Comparison of ENCODE assay signal across 8 cellular contexts in the genomic region with DNA sequence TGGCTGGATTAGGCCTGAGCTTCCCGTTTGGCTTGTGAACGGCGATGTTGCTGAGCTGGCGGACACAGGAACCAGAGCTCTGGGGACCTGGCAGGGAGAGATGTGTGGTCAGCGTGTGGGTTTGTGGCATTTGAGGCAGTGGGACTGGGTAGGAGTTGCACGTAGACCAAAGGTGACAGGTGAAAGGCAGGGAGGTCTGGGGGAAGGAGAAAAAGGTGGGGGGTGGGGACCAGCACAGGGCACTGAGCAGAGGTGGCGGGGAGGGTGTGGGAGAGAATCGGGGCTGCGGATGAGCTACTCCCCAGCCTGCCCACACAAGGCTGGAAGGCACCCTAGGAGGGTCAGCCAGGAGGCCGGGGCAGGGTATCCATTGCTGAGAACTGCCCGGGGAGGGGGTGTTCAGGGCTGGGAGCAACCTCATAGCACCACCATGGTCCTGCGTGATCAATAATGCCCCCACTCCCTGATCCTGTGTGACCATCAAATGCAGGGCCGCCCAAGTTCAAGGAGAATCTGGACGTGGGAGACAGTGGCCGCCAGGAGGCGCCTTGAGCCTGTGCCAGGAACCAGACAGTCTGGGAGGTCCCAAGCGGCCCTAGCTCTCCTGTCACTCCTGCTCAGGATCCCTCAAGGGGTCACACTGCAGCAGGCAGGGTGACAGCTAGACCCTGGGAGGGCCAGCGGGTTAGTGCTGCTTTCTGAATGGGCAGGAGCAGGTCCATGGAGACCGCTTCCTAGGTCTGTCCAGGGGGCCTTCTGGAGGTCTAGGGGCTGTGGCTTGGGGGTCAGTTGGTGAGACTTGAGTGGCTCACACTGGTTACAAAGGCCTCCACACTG. TPM values are rescaled to one million over a fixed set of nuclear protein-coding genes. Genes with fewer than 3 reads are reported as not detected.
DNase-seq lines count a peak whose midpoint lies in the region; ATAC-seq and TF ChIP-seq lines count a peak whose summit lies in the region.

No MANE protein-coding gene starts in this region.

- TF ChIP-seq RAD21 in liver (IDR thresholded peaks at IDR 0.05): peak; percentile 70 to 82

- no peak overlapping the region for H3K4me2 ChIP-seq in KMS-11
- no peak overlapping the region for H3K4me2 ChIP-seq in SU-DHL-6 (ENCODE audit: low read depth, low read length, poor library complexity, severe bottlenecking)

- H3K9ac ChIP-seq in KMS-11 (no peak overlapping the region), SU-DHL-6 (ENCODE audit: low read length) (no peak overlapping the region), liver (ENCODE audit: low read depth in 1 of 2, low read length in 2 of 2) (no peak overlapping the region)

- H3K4me1 ChIP-seq in KMS-11 (ENCODE audit: low read depth, poor library complexity, severe bottlenecking) (peaks cover 5% of the 10 kb centered on the region), liver (ENCODE audit: control insufficient read depth in 4 of 4, insufficient read depth in 4 of 4, low read length in 3 of 4) (peaks cover 0 to 3% (median 0%) of the 10 kb centered on the region in 4 donors), testis (no peaks in the 10 kb centered on the region)

- H3K9me3 ChIP-seq in SU-DHL-6 (ENCODE audit: insufficient read depth, low read length) (no peaks in the 10 kb centered on the region), liver (ENCODE audit: control insufficient read depth in 4 of 4, low read length in 3 of 4) (no peaks in the 10 kb centered on the region), testis (no peaks in the 10 kb centered on the region)

- ATAC-seq in HG03342 (IDR thresholded peaks at IDR 0.05; ENCODE audit: unreplicated experiment): no peak

- TF ChIP-seq CTCF in KMS-11 (conservative IDR thresholded peaks at IDR 0.05; ENCODE audit: low read depth, low read length): peak; percentile 77
- peak; percentile 55 for TF ChIP-seq CTCF in SU-DHL-6 (IDR thresholded peaks at IDR 0.05; ENCODE audit: insufficient read depth, low read length, poor library complexity, severe bottlenecking)
- TF ChIP-seq CTCF in liver (IDR thresholded peaks at IDR 0.05; ENCODE audit: low read depth, low read length, missing input control): peak; percentile 48
- peak; percentile 56 to 63 (median 61) for TF ChIP-seq CTCF in testis (IDR thresholded peaks at IDR 0.05)

- TF ChIP-seq POLR2A in testis (IDR thresholded peaks at IDR 0.05): no peak

- no peak overlapping the region for H3K4me3 ChIP-seq in KMS-11 (IDR thresholded peaks at IDR 0.05; ENCODE audit: insufficient read depth, low read depth, low read length)
- no peak overlapping the region for H3K4me3 ChIP-seq in SU-DHL-6 (ENCODE audit: insufficient read depth, low read length, poor library complexity, severe bottlenecking)
- H3K4me3 ChIP-seq in liver (ENCODE audit: low read depth in 1 of 3, low read length in 3 of 3): no peak overlapping the region
- no peak overlapping the region for H3K4me3 ChIP-seq in testis

- H3K27ac ChIP-seq in KMS-11 (no peak overlapping the region), SU-DHL-6 (ENCODE audit: low read depth, low read length) (no peak overlapping the region), liver (ENCODE audit: low read depth in 1 of 2, low read length in 2 of 2) (no peak overlapping the region), testis (no peak overlapping the region)

- H3F3A ChIP-seq in SU-DHL-6 (ENCODE audit: insufficient read depth): peaks cover 3% of the 10 kb centered on the region; the same call in 1 of the 2 replicates

- H3K27me3 ChIP-seq in KMS-11 (ENCODE audit: insufficient read depth, low read depth): peaks cover 12% of the 10 kb centered on the region; the same call in 1 of the 2 replicates
- H3K27me3 ChIP-seq in SU-DHL-6 (ENCODE audit: low read length): no peaks in the 10 kb centered on the region
- H3K27me3 ChIP-seq in liver (ENCODE audit: control insufficient read depth in 4 of 4, insufficient read depth in 4 of 4, low read length in 3 of 4): no peaks in the 10 kb centered on the region
- no peaks in the 10 kb centered on the region for H3K27me3 ChIP-seq in testis

- DNase-seq in DMS 273 treated with DMSO at 0.1 percent for 48 hours (lab: John Stamatoyannopoulos, UW) (peak; percentile 6), testis (peak; percentile 61), NCI-H2227 (lab: John Stamatoyannopoulos, UW; ENCODE audit: unreplicated experiment) (no peak)
- DNase-seq in central memory CD4-positive, alpha-beta T cell: peak; percentile 20

- no peaks in the 10 kb centered on the region for H3K9me2 ChIP-seq in SU-DHL-6 (replicated peaks; ENCODE audit: insufficient read depth, low read length)

- H2AFZ ChIP-seq in KMS-11 (ENCODE audit: low read depth) (no peak overlapping the region), SU-DHL-6 (ENCODE audit: low read depth, low read length, severe bottlenecking) (no peak overlapping the region)

- 45% methylated on average over 19 of the region's 19 CpGs for WGBS in liver
- WGBS in testis, 2 donors: 62 to 63% methylated on average over 12 to 19 of the region's 19 CpGs

- H3K36me3 ChIP-seq in KMS-11 (ENCODE audit: insufficient read depth): no peaks in the 10 kb centered on the region
- H3K36me3 ChIP-seq in SU-DHL-6 (ENCODE audit: low read length): no peaks in the 10 kb centered on the region
- H3K36me3 ChIP-seq in liver (ENCODE audit: control insufficient read depth in 4 of 4, insufficient read depth in 3 of 4, low read depth in 1 of 4, low read length in 3 of 4): peaks cover 0 to 1% (median 0%) of the 10 kb centered on the region in 4 donors
- no peaks in the 10 kb centered on the region for H3K36me3 ChIP-seq in testis (ENCODE audit: low read depth, missing control alignments)

- intact Hi-C loops in testis (cut with DNase I; ENCODE audit: low total_unique reads): no loop called here

- H3K79me2 ChIP-seq in KMS-11 (ENCODE audit: insufficient read depth, low read depth): no peaks in the 10 kb centered on the region
- H3K79me2 ChIP-seq in SU-DHL-6 (ENCODE audit: insufficient read depth, low read length): no peaks in the 10 kb centered on the region

- H4K20me1 ChIP-seq in KMS-11 (ENCODE audit: insufficient read depth) (no peaks in the 10 kb centered on the region), SU-DHL-6 (ENCODE audit: low read depth, low read length) (no peaks in the 10 kb centered on the region)

TF ChIP-seq in liver, 16 proteins besides CTCF, POLR2A, EP300 and RAD21:
- TF ChIP-seq, protein P1, sequence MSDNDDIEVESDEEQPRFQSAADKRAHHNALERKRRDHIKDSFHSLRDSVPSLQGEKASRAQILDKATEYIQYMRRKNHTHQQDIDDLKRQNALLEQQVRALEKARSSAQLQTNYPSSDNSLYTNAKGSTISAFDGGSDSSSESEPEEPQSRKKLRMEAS (IDR thresholded peaks at IDR 0.05): no peak
- no peak for TF ChIP-seq HNF4G (IDR thresholded peaks at IDR 0.05)
- TF ChIP-seq NR2F2 (IDR thresholded peaks at IDR 0.05): no peak
- no peak for TF ChIP-seq EGR1 (IDR thresholded peaks at IDR 0.05; ENCODE audit: low read depth in 2 of 2)
- no peak for TF ChIP-seq RXRA (IDR thresholded peaks at IDR 0.05)
- TF ChIP-seq FOXA2 (IDR thresholded peaks at IDR 0.05): no peak
- no peak for TF ChIP-seq TAF1 (conservative IDR thresholded peaks at IDR 0.05)

RNA-seq across cellular contexts. Expression of a gene that starts 12.8 kb away (rescaled TPM):
- 10 to 100 TPM; 28.2 to 50.0 TPM for total RNA-seq in liver
- 100 to 1,000 TPM in 1 of 2 donors, 10 to 100 TPM in 1; 84.8 to 102 TPM for polyA plus RNA-seq in liver
- 100 to 1,000 TPM; 170 to 194 TPM for total RNA-seq in testis
- 197 TPM for polyA plus RNA-seq in testis (ENCODE audit: insufficient read depth, low read depth, low replicate concordance)

RNA-seq across cellular contexts. Expression of a gene that starts 20.4 kb away (rescaled TPM):
- total RNA-seq in liver (10 to 100 TPM; 38.3 to 38.9 TPM), testis (100 to 1,000 TPM; 166 to 325 TPM)
- polyA plus RNA-seq in liver (10 to 100 TPM; 25.8 to 85.5 TPM), testis (ENCODE audit: insufficient read depth, low read depth, low replicate concordance) (309 TPM)

RNA-seq across cellular contexts. Expression of a gene that starts 38.6 kb away (rescaled TPM):
- total RNA-seq in liver (not detected), testis (under 1 TPM; 0.55 to 0.62 TPM)
- polyA plus RNA-seq in liver (not detected), testis (ENCODE audit: insufficient read depth, low read depth, low replicate concordance) (1.2 TPM)

RNA-seq across cellular contexts. Expression of a gene that starts 52.5 kb away (rescaled TPM):
- total RNA-seq in liver (1 to 10 TPM; 3.2 to 6.2 TPM), testis (10 to 100 TPM; 26.8 to 33.9 TPM)
- polyA plus RNA-seq in liver (1 to 10 TPM; 5.5 to 7.9 TPM), testis (ENCODE audit: insufficient read depth, low read depth, low replicate concordance) (37.0 TPM)

RNA-seq across cellular contexts. Expression of a gene that starts 56.0 kb away (rescaled TPM):
- total RNA-seq in liver (not detected), testis (under 1 TPM; 0.12 to 0.55 TPM)
- polyA plus RNA-seq in liver (under 1 TPM in 1 of 2 donors, not detected in 1; 0.04 TPM), testis (ENCODE audit: insufficient read depth, low read depth, low replicate concordance) (not detected)

Comparison
In these comparisons a context has a peak if more than half of its experiments do, and no peak if none do; other contexts are left out.
1. RNA of a gene that starts 20.4 kb away (total RNA-seq): 166 to 325 TPM in testis; 38.3 to 38.9 TPM in liver; every median in the first group is over 4 times any median in the second.
2. Peak in every context shown above with its lines, with median percentiles within 50 percentile points of each other: CTCF ChIP-seq.